ENCODE assay signal across 8 cellular contexts in the genomic region with DNA sequence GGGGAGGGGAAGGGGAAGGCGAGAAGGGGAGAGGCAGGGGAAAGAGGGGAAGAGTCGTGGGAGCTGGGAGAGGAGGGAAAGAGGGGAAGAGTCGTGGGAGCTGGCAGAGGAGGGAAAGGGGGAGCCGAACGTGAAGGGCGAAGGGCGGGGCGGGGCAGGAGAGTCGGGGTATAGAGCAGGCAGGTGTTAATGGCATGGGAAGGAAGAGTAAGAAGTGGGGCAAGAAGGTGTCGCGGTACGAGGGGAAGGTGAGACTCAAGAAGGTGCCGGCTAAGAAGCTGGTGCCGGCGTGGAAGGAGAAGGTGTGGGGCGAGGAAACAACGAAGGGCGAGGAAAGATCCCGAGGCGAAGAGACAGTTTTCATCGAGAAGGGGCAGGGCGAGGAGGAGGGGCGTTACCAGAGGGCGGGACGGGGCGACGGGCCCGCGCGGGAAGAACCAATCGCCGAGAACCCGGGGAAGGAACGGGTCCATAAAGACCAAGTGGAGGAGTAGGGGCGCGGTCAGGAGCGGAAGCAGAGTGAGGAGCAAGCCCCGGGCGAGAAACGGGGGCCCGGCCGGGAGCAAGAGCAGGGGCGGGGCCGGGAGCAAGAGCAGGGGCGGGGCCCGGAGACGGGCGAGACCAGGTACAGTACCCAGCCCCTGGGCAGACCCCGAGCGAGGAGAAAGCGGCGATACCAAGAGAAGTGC. TPM values are rescaled to one million over a fixed set of nuclear protein-coding genes. Genes with fewer than 3 reads are reported as not detected.
DNase-seq lines count a peak whose midpoint lies in the region; ATAC-seq, FAIRE-seq and TF ChIP-seq lines count a peak whose summit lies in the region.

No MANE protein-coding gene starts in this region.

- H3K36me3 ChIP-seq in bronchial epithelial cell (ENCODE audit: control insufficient read depth, insufficient read depth, low read length), result peaks cover 6% of the 10 kb centered on the region

- peak; percentile 47 for TF ChIP-seq POLR2A in GM18951 (IDR thresholded peaks at IDR 0.05; ENCODE audit: extremely low read depth, insufficient read depth, insufficient read length)

- H3K27me3 Mint-ChIP-seq in WTC11 (ENCODE audit: low read depth), result peaks cover 3% of the 10 kb centered on the region; the same call in 1 of the 2 replicates

- H3K9me3 Mint-ChIP-seq in WTC11, result no peaks in the 10 kb centered on the region

- peak overlapping the region; percentile 92 for H3K4me3 ChIP-seq in bronchial epithelial cell (ENCODE audit: low read depth, low read length)

- DNase-seq in AG08396 (ENCODE audit: low spot score) (peak; percentile 95), NCI-H2227 treated with DMSO at 0.1 percent for 48 hours (lab: John Stamatoyannopoulos, UW) (peak; percentile 100), WTC11 (ENCODE audit: low spot score) (peak; percentile 93), bronchial epithelial cell (ENCODE audit: low read depth) (peak; percentile 86), inferior parietal cortex (ENCODE audit: extremely low spot score) (peak; percentile 89), smooth muscle cell of the brain vasculature (ENCODE audit: low read depth, low spot score) (peak; percentile 82)

- ATAC-seq in HG03159 (IDR thresholded peaks at IDR 0.05; ENCODE audit: unreplicated experiment) (peak; percentile 63), WTC11 (peak; percentile 71)

- no peak for FAIRE-seq in bronchial epithelial cell (lab: Jason Lieb, UNC)

- TF ChIP-seq CTCF in WTC11 (IDR thresholded peaks at IDR 0.05) (no peak), bronchial epithelial cell (IDR thresholded peaks at IDR 0.05; ENCODE audit: insufficient read depth, low read length, severe bottlenecking) (no peak)

- POLR2A ChIA-PET in WTC11 (lab: Charles Lee), result interaction anchor here (0.6 kb wide), 1 partner anchor 106 kb away, joined by 3 read pairs; no protein-coding TSS in a partner anchor

- CTCF ChIA-PET in WTC11 (lab: Charles Lee), result interaction anchor here (0.7 to 4.5 kb wide), 21 partner anchors 15 to 430 kb away, joined by 3 to 50 read pairs (median 9); a partner anchor contains a TSS

- no peaks in the 10 kb centered on the region for H3K27me3 ChIP-seq in bronchial epithelial cell (ENCODE audit: control insufficient read depth, insufficient read depth, low read length)

- H3K36me3 Mint-ChIP-seq in WTC11, result peaks cover 2% of the 10 kb centered on the region; the same call in 1 of the 2 replicates

- peaks cover 11% of the 10 kb centered on the region for H3K4me1 Mint-ChIP-seq in WTC11

- in situ Hi-C loops in GM18951 (cut with MboI; ENCODE audit: low sequenced_read_pairs, unreplicated experiment), result no loop called here

- peak overlapping the region; percentile 100 for H3K4me3 Mint-ChIP-seq in WTC11

- peak overlapping the region; percentile 100 for H3K27ac Mint-ChIP-seq in WTC11

TF ChIP-seq in WTC11, 78 proteins besides CTCF, POLR2A, EP300 and RAD21:
- TF ChIP-seq, protein P1, sequence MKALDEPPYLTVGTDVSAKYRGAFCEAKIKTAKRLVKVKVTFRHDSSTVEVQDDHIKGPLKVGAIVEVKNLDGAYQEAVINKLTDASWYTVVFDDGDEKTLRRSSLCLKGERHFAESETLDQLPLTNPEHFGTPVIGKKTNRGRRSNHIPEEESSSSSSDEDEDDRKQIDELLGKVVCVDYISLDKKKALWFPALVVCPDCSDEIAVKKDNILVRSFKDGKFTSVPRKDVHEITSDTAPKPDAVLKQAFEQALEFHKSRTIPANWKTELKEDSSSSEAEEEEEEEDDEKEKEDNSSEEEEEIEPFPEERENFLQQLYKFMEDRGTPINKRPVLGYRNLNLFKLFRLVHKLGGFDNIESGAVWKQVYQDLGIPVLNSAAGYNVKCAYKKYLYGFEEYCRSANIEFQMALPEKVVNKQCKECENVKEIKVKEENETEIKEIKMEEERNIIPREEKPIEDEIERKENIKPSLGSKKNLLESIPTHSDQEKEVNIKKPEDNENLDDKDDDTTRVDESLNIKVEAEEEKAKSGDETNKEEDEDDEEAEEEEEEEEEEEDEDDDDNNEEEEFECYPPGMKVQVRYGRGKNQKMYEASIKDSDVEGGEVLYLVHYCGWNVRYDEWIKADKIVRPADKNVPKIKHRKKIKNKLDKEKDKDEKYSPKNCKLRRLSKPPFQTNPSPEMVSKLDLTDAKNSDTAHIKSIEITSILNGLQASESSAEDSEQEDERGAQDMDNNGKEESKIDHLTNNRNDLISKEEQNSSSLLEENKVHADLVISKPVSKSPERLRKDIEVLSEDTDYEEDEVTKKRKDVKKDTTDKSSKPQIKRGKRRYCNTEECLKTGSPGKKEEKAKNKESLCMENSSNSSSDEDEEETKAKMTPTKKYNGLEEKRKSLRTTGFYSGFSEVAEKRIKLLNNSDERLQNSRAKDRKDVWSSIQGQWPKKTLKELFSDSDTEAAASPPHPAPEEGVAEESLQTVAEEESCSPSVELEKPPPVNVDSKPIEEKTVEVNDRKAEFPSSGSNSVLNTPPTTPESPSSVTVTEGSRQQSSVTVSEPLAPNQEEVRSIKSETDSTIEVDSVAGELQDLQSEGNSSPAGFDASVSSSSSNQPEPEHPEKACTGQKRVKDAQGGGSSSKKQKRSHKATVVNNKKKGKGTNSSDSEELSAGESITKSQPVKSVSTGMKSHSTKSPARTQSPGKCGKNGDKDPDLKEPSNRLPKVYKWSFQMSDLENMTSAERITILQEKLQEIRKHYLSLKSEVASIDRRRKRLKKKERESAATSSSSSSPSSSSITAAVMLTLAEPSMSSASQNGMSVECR (CRISPR knock-in tag; IDR thresholded peaks at IDR 0.05; ENCODE audit: borderline replicate concordance), result peak; percentile 17; the same call in 1 of the 2 replicates
- TF ChIP-seq CREB1 (CRISPR knock-in tag; IDR thresholded peaks at IDR 0.05), result no peak
- TF ChIP-seq ZNF263 (CRISPR knock-in tag; IDR thresholded peaks at IDR 0.05; ENCODE audit: low read depth), result no peak
- TF ChIP-seq NR2C2 (CRISPR knock-in tag; IDR thresholded peaks at IDR 0.05), result no peak
- TF ChIP-seq, protein P2, sequence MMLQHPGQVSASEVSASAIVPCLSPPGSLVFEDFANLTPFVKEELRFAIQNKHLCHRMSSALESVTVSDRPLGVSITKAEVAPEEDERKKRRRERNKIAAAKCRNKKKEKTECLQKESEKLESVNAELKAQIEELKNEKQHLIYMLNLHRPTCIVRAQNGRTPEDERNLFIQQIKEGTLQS (CRISPR knock-in tag; conservative IDR thresholded peaks at IDR 0.05), result no peak
- no peak for TF ChIP-seq RORB (CRISPR knock-in tag; IDR thresholded peaks at IDR 0.05)
- TF ChIP-seq SP1 (CRISPR knock-in tag; conservative IDR thresholded peaks at IDR 0.05), result peak; percentile 59; the same call in 1 of the 2 replicates
- TF ChIP-seq, protein P3, sequence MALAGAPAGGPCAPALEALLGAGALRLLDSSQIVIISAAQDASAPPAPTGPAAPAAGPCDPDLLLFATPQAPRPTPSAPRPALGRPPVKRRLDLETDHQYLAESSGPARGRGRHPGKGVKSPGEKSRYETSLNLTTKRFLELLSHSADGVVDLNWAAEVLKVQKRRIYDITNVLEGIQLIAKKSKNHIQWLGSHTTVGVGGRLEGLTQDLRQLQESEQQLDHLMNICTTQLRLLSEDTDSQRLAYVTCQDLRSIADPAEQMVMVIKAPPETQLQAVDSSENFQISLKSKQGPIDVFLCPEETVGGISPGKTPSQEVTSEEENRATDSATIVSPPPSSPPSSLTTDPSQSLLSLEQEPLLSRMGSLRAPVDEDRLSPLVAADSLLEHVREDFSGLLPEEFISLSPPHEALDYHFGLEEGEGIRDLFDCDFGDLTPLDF (CRISPR knock-in tag; IDR thresholded peaks at IDR 0.05), result no peak
- no peak for TF ChIP-seq ZNF396 (CRISPR knock-in tag; IDR thresholded peaks at IDR 0.05; ENCODE audit: borderline replicate concordance)
TF ChIP-seq in WTC11: peak in this region for 2.

RNA-seq across cellular contexts. Expression of a gene that starts 0.5 kb away (rescaled TPM):
- total RNA-seq in WTC11 (2021), result 4.6 to 8.7 TPM (median 6.3 TPM) in 3 replicates
- 3.5 and 5.0 TPM in 2 replicates for total RNA-seq in bronchial epithelial cell

RNA-seq across cellular contexts. Expression of a gene that starts 16.4 kb away (rescaled TPM):
- total RNA-seq in WTC11 (2021), result 12.9 to 18.3 TPM (median 13.2 TPM) in 3 replicates
- total RNA-seq in bronchial epithelial cell, result 19.0 and 27.8 TPM in 2 replicates

RNA-seq across cellular contexts. Expression of a gene that starts 20.3 kb away (rescaled TPM):
- total RNA-seq in WTC11 (2021), result 83.3 to 92.5 TPM (median 90.1 TPM) in 3 replicates
- 30.0 and 51.5 TPM in 2 replicates for total RNA-seq in bronchial epithelial cell

RNA-seq across cellular contexts. Expression of a gene that starts 32.0 kb away (rescaled TPM):
- total RNA-seq in WTC11 (2021), result 16.1 to 22.3 TPM (median 21.3 TPM) in 3 replicates
- total RNA-seq in bronchial epithelial cell, result 266 and 612 TPM in 2 replicates

RNA-seq across cellular contexts. Expression of a gene that starts 38.3 kb away (rescaled TPM):
- total RNA-seq in WTC11 (2021) (156 to 167 TPM (median 160 TPM) in 3 replicates), bronchial epithelial cell (209 and 260 TPM in 2 replicates)

Comparison
In these comparisons a context has a peak if more than half of its experiments do, and no peak if none do; other contexts are left out.
1. Peak in every context shown above with its lines: DNase-seq, ATAC-seq and H3K4me3 ChIP-seq.